Comparison of ENCODE assay signal across 11 cellular contexts in genomic region chrX:1507511-1508463, GRCh38. TPM values are rescaled to one million over a fixed set of nuclear protein-coding genes. Genes with fewer than 3 reads are reported as not detected.
DNase-seq lines count a peak whose midpoint lies in the region; ATAC-seq and TF ChIP-seq lines count a peak whose summit lies in the region.
"Had no signal": no experiment of that assay in that cellular context is flagged by ENCODE, and none has a peak within 500 bp of the region (broad histone marks: within the 10 kb centered on the region; RNA-seq: fewer than 3 reads in every experiment).

No MANE protein-coding gene starts in this region.

- no peaks in the 10 kb centered on the region for H3K9me3 Mint-ChIP-seq in T-helper 2 cell treated with Interferon-gamma antibody and Interleukin-4, amounts not matched to agents 5 μg/mL and 100 μg/mL, for 36 hours
- no peaks in the 10 kb centered on the region for H3K9me3 Mint-ChIP-seq in natural killer cell treated with Interleukin-12 subunit alpha and Interleukin-12 subunit beta and Interleukin-15 and Interleukin-18, amount 100 ng/mL, for 72 hours

- TF ChIP-seq CTCF in esophagus squamous epithelium (IDR thresholded peaks at IDR 0.05) = no peak

- no peaks in the 10 kb centered on the region for H3K27me3 ChIP-seq in esophagus squamous epithelium

- no peaks in the 10 kb centered on the region for H3K36me3 ChIP-seq in esophagus squamous epithelium

- DNase-seq in NK-92 treated with Interleukin-12 subunit alpha and Interleukin-12 subunit beta, amount 100 ng/mL, for 24 hours (lab: John Stamatoyannopoulos, UW) = peak; percentile 44
- no peak for DNase-seq in NK-92 (lab: John Stamatoyannopoulos, UW; ENCODE audit: unreplicated experiment)
- DNase-seq in T-helper 2 cell treated with Interferon-gamma antibody and Interleukin-4, amounts not matched to agents 5 μg/mL and 100 μg/mL, for 36 hours (ENCODE audit: low spot score) = no peak
- peak; percentile 82 for DNase-seq in natural killer cell treated with Interleukin-12 subunit alpha and Interleukin-12 subunit beta and Interleukin-15 and Interleukin-18, amount 100 ng/mL, for 72 hours (ENCODE audit: low spot score)
- DNase-seq in HK-2 (ENCODE audit: unreplicated experiment) = no peak
- DNase-seq in GM19240 (ENCODE audit: insufficient read length, low spot score) = no peak
- no peak for DNase-seq in esophagus squamous epithelium (lab: John Stamatoyannopoulos, UW)

- WGBS in esophagus squamous epithelium, 2 donors = 54 to 79% methylated on average over 20 to 22 of the region's 40 CpGs

- ATAC-seq in HG02938 (IDR thresholded peaks at IDR 0.05; ENCODE audit: unreplicated experiment) = peak; percentile 67
- peak; percentile 92 to 93 for ATAC-seq in natural killer cell treated with Interleukin-12 subunit alpha and Interleukin-12 subunit beta and Interleukin-15 and Interleukin-18, amount 100 ng/mL, for 72 hours

- TF ChIP-seq POLR2A in esophagus squamous epithelium (IDR thresholded peaks at IDR 0.05) = no peak

- peaks cover 27% of the 10 kb centered on the region for H3K4me1 Mint-ChIP-seq in T-helper 2 cell treated with Interferon-gamma antibody and Interleukin-4, amounts not matched to agents 5 μg/mL and 100 μg/mL, for 36 hours (ENCODE audit: low read depth)
- H3K4me1 Mint-ChIP-seq in natural killer cell treated with Interleukin-12 subunit alpha and Interleukin-12 subunit beta and Interleukin-15 and Interleukin-18, amount 100 ng/mL, for 72 hours (ENCODE audit: low read depth in 2 of 2) = peaks cover 19 to 20% of the 10 kb centered on the region in 2 donors

- H3K9me3 ChIP-seq in esophagus squamous epithelium = no peaks in the 10 kb centered on the region

- no peaks in the 10 kb centered on the region for H3K27me3 Mint-ChIP-seq in T-helper 2 cell treated with Interferon-gamma antibody and Interleukin-4, amounts not matched to agents 5 μg/mL and 100 μg/mL, for 36 hours (ENCODE audit: low read depth)
- H3K27me3 Mint-ChIP-seq in natural killer cell treated with Interleukin-12 subunit alpha and Interleukin-12 subunit beta and Interleukin-15 and Interleukin-18, amount 100 ng/mL, for 72 hours = no peaks in the 10 kb centered on the region

- no peak overlapping the region for H3K4me3 ChIP-seq in esophagus squamous epithelium
- H3K4me3 ChIP-seq: skin epidermis had no signal

- no peak overlapping the region for H3K27ac ChIP-seq in esophagus squamous epithelium
- H3K27ac ChIP-seq: 22Rv1, skin epidermis had no signal

- peak overlapping the region; percentile 63 for H3K27ac Mint-ChIP-seq in T-helper 2 cell treated with Interferon-gamma antibody and Interleukin-4, amounts not matched to agents 5 μg/mL and 100 μg/mL, for 36 hours
- H3K27ac Mint-ChIP-seq in natural killer cell treated with Interleukin-12 subunit alpha and Interleukin-12 subunit beta and Interleukin-15 and Interleukin-18, amount 100 ng/mL, for 72 hours = no peak overlapping the region

- H3K4me1 ChIP-seq in esophagus squamous epithelium = no peaks in the 10 kb centered on the region

- H3K36me3 Mint-ChIP-seq in T-helper 2 cell treated with Interferon-gamma antibody and Interleukin-4, amounts not matched to agents 5 μg/mL and 100 μg/mL, for 36 hours (ENCODE audit: low read depth) = peaks cover 47% of the 10 kb centered on the region
- peaks cover 5% of the 10 kb centered on the region for H3K36me3 Mint-ChIP-seq in natural killer cell treated with Interleukin-12 subunit alpha and Interleukin-12 subunit beta and Interleukin-15 and Interleukin-18, amount 100 ng/mL, for 72 hours

- intact Hi-C loops in esophagus squamous epithelium (cut with DNase I) = no loop called here

- peak overlapping the region; percentile 32 for H3K4me3 Mint-ChIP-seq in T-helper 2 cell treated with Interferon-gamma antibody and Interleukin-4, amounts not matched to agents 5 μg/mL and 100 μg/mL, for 36 hours
- no peak overlapping the region for H3K4me3 Mint-ChIP-seq in natural killer cell treated with Interleukin-12 subunit alpha and Interleukin-12 subunit beta and Interleukin-15 and Interleukin-18, amount 100 ng/mL, for 72 hours

RNA-seq across cellular contexts. Expression of gene P2RY8, which starts 29.2 kb away (rescaled TPM):
- 10 to 100 TPM; 19.5 to 59.1 TPM for total RNA-seq in natural killer cell treated with Interleukin-12 subunit alpha and Interleukin-12 subunit beta and Interleukin-15 and Interleukin-18, amount 100 ng/mL, for 72 hours
- 1 to 10 TPM in 1 of 4 donors, under 1 TPM in 3; 0.34 to 1.3 (median 0.64) TPM for total RNA-seq in esophagus squamous epithelium
- total RNA-seq: endothelial cell of umbilical vein had no signal

RNA-seq across cellular contexts. Expression of gene ASMTL, which starts 55.1 kb away (rescaled TPM):
- total RNA-seq in natural killer cell treated with Interleukin-12 subunit alpha and Interleukin-12 subunit beta and Interleukin-15 and Interleukin-18, amount 100 ng/mL, for 72 hours = 10 to 100 TPM; 84.8 to 94.2 TPM
- 10 to 100 TPM in 2 of 4 donors, 1 to 10 TPM in 2; 4.4 to 21.4 (median 11.1) TPM for total RNA-seq in esophagus squamous epithelium

Comparison
In these comparisons a context has a peak if more than half of its experiments do, and no peak if none do; other contexts are left out.
1. DNase-seq: peak in NK-92 treated with Interleukin-12 subunit alpha and Interleukin-12 subunit beta, amount 100 ng/mL, for 24 hours (single experiment) and natural killer cell treated with Interleukin-12 subunit alpha and Interleukin-12 subunit beta and Interleukin-15 and Interleukin-18, amount 100 ng/mL, for 72 hours (single experiment); none in NK-92 (single experiment), T-helper 2 cell treated with Interferon-gamma antibody and Interleukin-4, amounts not matched to agents 5 μg/mL and 100 μg/mL, for 36 hours (single experiment), HK-2 (single experiment), GM19240 (single experiment) and esophagus squamous epithelium (single experiment).
2. RNA of gene P2RY8, which starts 29.2 kb away (total RNA-seq): 19.5 to 59.1 TPM in natural killer cell treated with Interleukin-12 subunit alpha and Interleukin-12 subunit beta and Interleukin-15 and Interleukin-18, amount 100 ng/mL, for 72 hours; 0.34 to 1.3 TPM in esophagus squamous epithelium; every median in the first group is over 4 times any median in the second.